In genomic region chr16:15046692-15047376, GRCh38 we compare ENCODE assay signal across 1 cellular context.
TF ChIP-seq lines count a peak whose summit lies in the region.

No MANE protein-coding gene starts in this region.

TF ChIP-seq in HCT116, 20 proteins besides CTCF, POLR2A, EP300 and RAD21 (continued from another document):
- TF ChIP-seq REST (IDR thresholded peaks at IDR 0.05; ENCODE audit: low read depth) (no peak), SP1 (IDR thresholded peaks at IDR 0.05; ENCODE audit: low read depth) (no peak), FOSL1 (IDR thresholded peaks at IDR 0.05; ENCODE audit: low read depth) (no peak), ZNF274 (IDR thresholded peaks at IDR 0.05; ENCODE audit: low read depth, low read length) (no peak), CEBPB (IDR thresholded peaks at IDR 0.05; ENCODE audit: low read depth) (no peak), POLR2AphosphoS5 (IDR thresholded peaks at IDR 0.05; ENCODE audit: low read depth, low read length) (no peak), ZFX (IDR thresholded peaks at IDR 0.05) (no peak), EZH2 (IDR thresholded peaks at IDR 0.05) (no peak), SIN3A (IDR thresholded peaks at IDR 0.05; ENCODE audit: low read depth) (no peak), EGR1 (IDR thresholded peaks at IDR 0.05; ENCODE audit: low read depth) (no peak)
